ENCODE assay signal across 1 cellular context in the genomic region with DNA sequence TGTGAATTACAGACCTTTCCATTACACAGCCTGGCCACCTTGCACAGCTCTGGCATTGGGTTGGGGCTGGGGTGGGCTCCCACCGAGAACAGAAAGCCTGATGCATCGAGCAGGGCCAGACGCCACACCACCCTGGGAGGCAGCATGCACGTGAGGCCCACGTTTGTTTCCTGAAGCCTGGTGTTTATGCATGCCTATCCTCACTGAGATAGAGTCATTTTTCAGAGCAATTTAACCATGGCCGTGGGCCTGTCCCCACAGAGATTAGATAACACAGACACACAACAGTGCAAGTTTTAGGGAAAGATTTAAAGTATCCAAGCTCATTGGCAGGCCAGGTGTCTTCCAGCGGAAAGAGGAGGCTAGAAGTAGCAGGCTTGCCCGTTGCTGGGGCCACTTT.
TF ChIP-seq lines count a peak whose summit lies in the region.

No MANE protein-coding gene starts in this region.

TF ChIP-seq in WTC11, 78 proteins besides CTCF, POLR2A, EP300 and RAD21 (continued from another document):
- TF ChIP-seq, protein P1, sequence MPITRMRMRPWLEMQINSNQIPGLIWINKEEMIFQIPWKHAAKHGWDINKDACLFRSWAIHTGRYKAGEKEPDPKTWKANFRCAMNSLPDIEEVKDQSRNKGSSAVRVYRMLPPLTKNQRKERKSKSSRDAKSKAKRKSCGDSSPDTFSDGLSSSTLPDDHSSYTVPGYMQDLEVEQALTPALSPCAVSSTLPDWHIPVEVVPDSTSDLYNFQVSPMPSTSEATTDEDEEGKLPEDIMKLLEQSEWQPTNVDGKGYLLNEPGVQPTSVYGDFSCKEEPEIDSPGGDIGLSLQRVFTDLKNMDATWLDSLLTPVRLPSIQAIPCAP (CRISPR knock-in tag; IDR thresholded peaks at IDR 0.05), result no peak
- no peak for TF ChIP-seq ZBTB21 (CRISPR knock-in tag; IDR thresholded peaks at IDR 0.05; ENCODE audit: borderline replicate concordance)
- TF ChIP-seq STAT6 (CRISPR knock-in tag; conservative IDR thresholded peaks at IDR 0.05; ENCODE audit: low read depth), result no peak
- no peak for TF ChIP-seq ZNF423 (CRISPR knock-in tag; IDR thresholded peaks at IDR 0.05)
- TF ChIP-seq GRHL2 (CRISPR knock-in tag; IDR thresholded peaks at IDR 0.05; ENCODE audit: insufficient replicate concordance, severe bottlenecking), result no peak
- TF ChIP-seq AFF4 (CRISPR knock-in tag; IDR thresholded peaks at IDR 0.05; ENCODE audit: borderline replicate concordance), result no peak
- no peak for TF ChIP-seq MYBL2 (CRISPR knock-in tag; IDR thresholded peaks at IDR 0.05)
- TF ChIP-seq, protein P2, sequence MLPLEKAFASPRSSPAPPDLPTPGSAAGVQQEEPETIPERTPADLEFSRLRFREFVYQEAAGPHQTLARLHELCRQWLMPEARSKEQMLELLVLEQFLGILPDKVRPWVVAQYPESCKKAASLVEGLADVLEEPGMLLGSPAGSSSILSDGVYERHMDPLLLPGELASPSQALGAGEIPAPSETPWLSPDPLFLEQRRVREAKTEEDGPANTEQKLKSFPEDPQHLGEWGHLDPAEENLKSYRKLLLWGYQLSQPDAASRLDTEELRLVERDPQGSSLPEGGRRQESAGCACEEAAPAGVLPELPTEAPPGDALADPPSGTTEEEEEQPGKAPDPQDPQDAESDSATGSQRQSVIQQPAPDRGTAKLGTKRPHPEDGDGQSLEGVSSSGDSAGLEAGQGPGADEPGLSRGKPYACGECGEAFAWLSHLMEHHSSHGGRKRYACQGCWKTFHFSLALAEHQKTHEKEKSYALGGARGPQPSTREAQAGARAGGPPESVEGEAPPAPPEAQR (CRISPR knock-in tag; IDR thresholded peaks at IDR 0.05), result no peak
- no peak for TF ChIP-seq ZNF219 (CRISPR knock-in tag; IDR thresholded peaks at IDR 0.05; ENCODE audit: borderline replicate concordance)
- no peak for TF ChIP-seq PRRX2 (CRISPR knock-in tag; IDR thresholded peaks at IDR 0.05)
- TF ChIP-seq TEAD1 (CRISPR knock-in tag; IDR thresholded peaks at IDR 0.05), result no peak
- no peak for TF ChIP-seq CDX4 (CRISPR knock-in tag; IDR thresholded peaks at IDR 0.05; ENCODE audit: borderline replicate concordance)
- TF ChIP-seq ATF1 (CRISPR knock-in tag; IDR thresholded peaks at IDR 0.05), result no peak
- TF ChIP-seq SMAD4 (CRISPR knock-in tag; IDR thresholded peaks at IDR 0.05), result no peak
- TF ChIP-seq HMGXB4 (CRISPR knock-in tag; IDR thresholded peaks at IDR 0.05), result no peak
- TF ChIP-seq OVOL2 (CRISPR knock-in tag; IDR thresholded peaks at IDR 0.05; ENCODE audit: borderline replicate concordance), result no peak
